30 cellular contexts compared by ENCODE assay signal in the genomic region with DNA sequence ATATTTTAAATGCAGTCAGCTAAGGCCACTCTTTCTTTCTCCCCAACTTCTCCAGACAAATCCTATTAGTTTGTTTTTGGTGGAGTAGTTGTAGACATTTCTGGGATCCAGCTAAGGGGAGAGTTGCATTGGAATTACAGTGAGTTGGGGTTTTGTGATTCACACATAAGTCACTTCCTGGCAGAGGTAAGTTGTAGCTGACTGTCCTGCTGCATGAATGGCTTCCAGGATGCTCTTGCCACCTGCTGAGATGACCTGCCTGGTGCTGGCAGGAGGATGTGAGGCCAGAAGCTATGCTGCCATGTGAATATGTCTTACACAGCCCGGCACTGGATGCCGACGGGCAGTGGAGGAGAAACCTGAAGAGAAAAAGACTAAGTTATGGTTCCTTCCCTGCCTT.
DNase-seq lines count a peak whose midpoint lies in the region; ATAC-seq, FAIRE-seq and TF ChIP-seq lines count a peak whose summit lies in the region.
"Had no signal": no experiment of that assay in that cellular context is flagged by ENCODE, and none has a peak within 500 bp of the region (broad histone marks: within the 10 kb centered on the region; RNA-seq: fewer than 3 reads in every experiment).

No MANE protein-coding gene starts in this region.

- H3K4me1 ChIP-seq in RWPE2 (ENCODE audit: insufficient read depth, poor library complexity, severe bottlenecking) (no peaks in the 10 kb centered on the region), sigmoid colon (no peaks in the 10 kb centered on the region)
- H3K4me1 ChIP-seq: esophagus squamous epithelium, gastrocnemius medialis, left ventricle myocardium inferior, stomach, thyroid gland had no signal

- FAIRE-seq in D721Med (lab: Jason Lieb, UNC) = no peak
- FAIRE-seq: GM12891, H1 had no signal

- H3K4me3 ChIP-seq in RWPE2 (ENCODE audit: severe bottlenecking) = no peak overlapping the region
- no peak overlapping the region for H3K4me3 ChIP-seq in epithelial cell of esophagus (ENCODE audit: low read length)
- no peak overlapping the region for H3K4me3 ChIP-seq in sigmoid colon
- H3K4me3 ChIP-seq: esophagus squamous epithelium, gastrocnemius medialis, hepatocyte, left ventricle myocardium inferior, skin epidermis, stomach, thyroid gland had no signal

- H3K36me3 ChIP-seq in RWPE2 (ENCODE audit: low read depth) = no peaks in the 10 kb centered on the region
- H3K36me3 ChIP-seq in sigmoid colon = no peaks in the 10 kb centered on the region
- H3K36me3 ChIP-seq: esophagus squamous epithelium, gastrocnemius medialis, left ventricle myocardium inferior, stomach, thyroid gland had no signal

- intact Hi-C loops in sigmoid colon (cut with DNase I) = no loop called here

- no peaks in the 10 kb centered on the region for H3K27me3 ChIP-seq in RWPE2 (ENCODE audit: insufficient read depth, poor library complexity, severe bottlenecking)
- H3K27me3 ChIP-seq in sigmoid colon = no peaks in the 10 kb centered on the region
- H3K27me3 ChIP-seq: esophagus squamous epithelium, hepatocyte, thyroid gland had no signal

- H3K27ac ChIP-seq in RWPE2 (ENCODE audit: poor library complexity, severe bottlenecking) (no peak overlapping the region), sigmoid colon (no peak overlapping the region)
- H3K27ac ChIP-seq: esophagus squamous epithelium, gastrocnemius medialis, hepatocyte, left ventricle myocardium inferior, RWPE1, skin epidermis, stomach, thyroid gland had no signal

- TF ChIP-seq POLR2A in sigmoid colon (IDR thresholded peaks at IDR 0.05) = no peak

- no peak for TF ChIP-seq EP300 in sigmoid colon (IDR thresholded peaks at IDR 0.05)

- no peaks in the 10 kb centered on the region for H3K9me3 ChIP-seq in RWPE2 (ENCODE audit: severe bottlenecking)
- no peaks in the 10 kb centered on the region for H3K9me3 ChIP-seq in sigmoid colon
- H3K9me3 ChIP-seq: esophagus squamous epithelium, gastrocnemius medialis, left ventricle myocardium inferior, stomach, thyroid gland had no signal

- peak; percentile 91 for ATAC-seq in RWPE2 (ENCODE audit: low read depth)
- ATAC-seq in HG02840 (IDR thresholded peaks at IDR 0.05; ENCODE audit: low FRiP score, unreplicated experiment) = no peak
- ATAC-seq: gastrocnemius medialis, T-helper 17 cell had no signal

- WGBS in sigmoid colon, 2 donors = 93 to 97% methylated on average over 3 of the region's 3 CpGs

- DNase-seq in HT1080 (ENCODE audit: low read depth) (peak; percentile 96), RWPE2 (ENCODE audit: low spot score) (no peak), epithelial cell of esophagus (ENCODE audit: low read depth) (peak; percentile 23), non-pigmented ciliary epithelial cell (ENCODE audit: low read depth) (peak; percentile 50), sigmoid colon (no peak), D721Med (ENCODE audit: insufficient read length, low spot score) (no peak)
- DNase-seq in activated effector memory CD4-positive, alpha-beta T cell treated with Interleukin-2 at 50 U/mL for 16 hours = no peak
- DNase-seq: activated CD4-positive, alpha-beta T cell treated with anti-CD3 and anti-CD28 coated beads for 4 hours; activated naive CD4-positive, alpha-beta T cell treated with Interleukin-2 at 50 U/mL for 16 hours; activated T-cell treated with anti-CD3 and anti-CD28 coated beads, Interleukin-2, amount 50 U/mL, for 24 hours; Calu3; EL; esophagus squamous epithelium; gastrocnemius medialis; immature natural killer cell; left ventricle myocardium inferior; naive B cell; NCI-H1105; NCI-H1930; NCI-H526; nucleus accumbens; stomach; T-helper 17 cell; thyroid gland had no signal

- TF ChIP-seq CTCF in RWPE2 (IDR thresholded peaks at IDR 0.05; ENCODE audit: poor library complexity, severe bottlenecking) = no peak
- no peak for TF ChIP-seq CTCF in epithelial cell of esophagus (IDR thresholded peaks at IDR 0.05; ENCODE audit: insufficient read depth, low read depth, low read length, missing control alignments)
- no peak for TF ChIP-seq CTCF in sigmoid colon (IDR thresholded peaks at IDR 0.05)
- TF ChIP-seq CTCF in D721Med (IDR thresholded peaks at IDR 0.05; ENCODE audit: insufficient read depth, missing control alignments) = no peak

Comparison
In these comparisons a context has a peak if more than half of its experiments do, and no peak if none do; other contexts are left out.
1. DNase-seq: peak in HT1080 (single experiment), epithelial cell of esophagus (single experiment) and non-pigmented ciliary epithelial cell (single experiment); none in RWPE2 (single experiment), sigmoid colon (single experiment), activated effector memory CD4-positive, alpha-beta T cell treated with Interleukin-2 at 50 U/mL for 16 hours (single experiment) and D721Med (single experiment).